Comparison of ENCODE assay signal across 8 cellular contexts in genomic region chr16:70118776-70119175, GRCh38. TPM values are rescaled to one million over a fixed set of nuclear protein-coding genes. Genes with fewer than 3 reads are reported as not detected.
DNase-seq lines count a peak whose midpoint lies in the region; ATAC-seq and TF ChIP-seq lines count a peak whose summit lies in the region.
"Not testable (repeated sequence)": the region's sequence is repeated elsewhere in the genome, so short reads cannot be mapped to it uniquely, and the experiment has no call there.
"Had no signal": no experiment of that assay in that cellular context is flagged by ENCODE, and none has a peak within 500 bp of the region (broad histone marks: within the 10 kb centered on the region; RNA-seq: fewer than 3 reads in every experiment).

No MANE protein-coding gene starts in this region.

- ATAC-seq in CD4-positive, alpha-beta T cell (ENCODE audit: poor library complexity); activated CD8-positive, alpha-beta T cell treated with anti-CD3 and anti-CD28 coated beads for 36 hours; natural killer cell; stimulated activated memory B cell treated with anti-CD40 and anti-IgM and Interleukin-4, amounts not matched to agents 10 μg/mL and 1 μg/mL and 100 μg/mL, for 72 hours: not testable (repeated sequence)

- H3K27me3 ChIP-seq in CD4-positive, alpha-beta T cell (ENCODE audit: control insufficient read depth, insufficient read depth, low read length): not testable (repeated sequence)

- peaks cover 41% of the 10 kb centered on the region for H3K36me3 Mint-ChIP-seq in CD4-positive, alpha-beta T cell (ENCODE audit: low read depth)
- H3K36me3 Mint-ChIP-seq in IgD-negative memory B cell, natural killer cell: not testable (repeated sequence)
- peaks cover 21% of the 10 kb centered on the region for H3K36me3 Mint-ChIP-seq in activated CD8-positive, alpha-beta T cell treated with anti-CD3 and anti-CD28 coated beads for 36 hours (ENCODE audit: low read depth)
- H3K36me3 Mint-ChIP-seq in chondrocyte (ENCODE audit: low read depth): peaks cover 15% of the 10 kb centered on the region
- peaks cover 29% of the 10 kb centered on the region for H3K36me3 Mint-ChIP-seq in stimulated activated memory B cell treated with anti-CD40 and anti-IgM and Interleukin-4, amounts not matched to agents 10 μg/mL and 1 μg/mL and 100 μg/mL, for 72 hours

- H3K9me3 Mint-ChIP-seq in CD4-positive, alpha-beta T cell; IgD-negative memory B cell; activated CD8-positive, alpha-beta T cell treated with anti-CD3 and anti-CD28 coated beads for 36 hours; chondrocyte (ENCODE audit: low read depth); natural killer cell; stimulated activated memory B cell treated with anti-CD40 and anti-IgM and Interleukin-4, amounts not matched to agents 10 μg/mL and 1 μg/mL and 100 μg/mL, for 72 hours: not testable (repeated sequence)

- intact Hi-C loops in CD4-positive, alpha-beta T cell (cut with DNase I, micrococcal nuclease); activated CD8-positive, alpha-beta T cell treated with anti-CD3 and anti-CD28 coated beads for 36 hours (cut with micrococcal nuclease); natural killer cell (cut with micrococcal nuclease): not testable (repeated sequence)

- H3K4me3 Mint-ChIP-seq in CD4-positive, alpha-beta T cell: peak overlapping the region; percentile 39
- H3K4me3 Mint-ChIP-seq in IgD-negative memory B cell: peak overlapping the region in 1 of 4 donors; percentile 72
- not testable (repeated sequence) for H3K4me3 Mint-ChIP-seq in activated CD8-positive, alpha-beta T cell treated with anti-CD3 and anti-CD28 coated beads for 36 hours; chondrocyte (ENCODE audit: unreplicated experiment); natural killer cell; stimulated activated memory B cell treated with anti-CD40 and anti-IgM and Interleukin-4, amounts not matched to agents 10 μg/mL and 1 μg/mL and 100 μg/mL, for 72 hours

- DNase-seq in CD4-positive, alpha-beta T cell; activated CD8-positive, alpha-beta T cell treated with anti-CD3 and anti-CD28 coated beads for 36 hours; chondrocyte (ENCODE audit: low spot score); natural killer cell: not testable (repeated sequence)
- peak; percentile 12 for DNase-seq in left kidney (ENCODE audit: low read depth, low spot score)

- H3K27me3 Mint-ChIP-seq in CD4-positive, alpha-beta T cell; IgD-negative memory B cell; activated CD8-positive, alpha-beta T cell treated with anti-CD3 and anti-CD28 coated beads for 36 hours; chondrocyte (ENCODE audit: low read depth); natural killer cell (ENCODE audit: low read depth in 2 of 2); stimulated activated memory B cell treated with anti-CD40 and anti-IgM and Interleukin-4, amounts not matched to agents 10 μg/mL and 1 μg/mL and 100 μg/mL, for 72 hours: not testable (repeated sequence)

- H3K9me3 ChIP-seq in CD4-positive, alpha-beta T cell (ENCODE audit: control insufficient read depth, low read length): not testable (repeated sequence)

- POLR2A ChIA-PET in CD4-positive, alpha-beta T cell (lab: Charles Lee); activated CD8-positive, alpha-beta T cell treated with anti-CD3 and anti-CD28 coated beads for 36 hours (lab: Charles Lee): not testable (repeated sequence)

- H3K4me1 Mint-ChIP-seq in CD4-positive, alpha-beta T cell (ENCODE audit: low read depth): peaks cover 25% of the 10 kb centered on the region
- peaks cover 12 to 21% (median 19%) of the 10 kb centered on the region in 3 donors for H3K4me1 Mint-ChIP-seq in IgD-negative memory B cell
- peaks cover 29% of the 10 kb centered on the region for H3K4me1 Mint-ChIP-seq in activated CD8-positive, alpha-beta T cell treated with anti-CD3 and anti-CD28 coated beads for 36 hours (ENCODE audit: low read depth)
- H3K4me1 Mint-ChIP-seq in chondrocyte (ENCODE audit: low read depth): peaks cover 30% of the 10 kb centered on the region
- peaks cover 15 to 17% of the 10 kb centered on the region in 2 donors for H3K4me1 Mint-ChIP-seq in natural killer cell
- H3K4me1 Mint-ChIP-seq in stimulated activated memory B cell treated with anti-CD40 and anti-IgM and Interleukin-4, amounts not matched to agents 10 μg/mL and 1 μg/mL and 100 μg/mL, for 72 hours: peaks cover 31% of the 10 kb centered on the region

- not testable (repeated sequence) for H3K27ac ChIP-seq in CD4-positive, alpha-beta T cell (ENCODE audit: low read depth, low read length)

- peak overlapping the region; percentile 52 for H3K27ac Mint-ChIP-seq in CD4-positive, alpha-beta T cell
- H3K27ac Mint-ChIP-seq in IgD-negative memory B cell (peak overlapping the region in 2 of 3 donors; percentile 39 to 81), chondrocyte (ENCODE audit: unreplicated experiment) (peak overlapping the region; percentile 3), natural killer cell (peak overlapping the region; percentile 17 to 22)
- peak overlapping the region; percentile 27 for H3K27ac Mint-ChIP-seq in activated CD8-positive, alpha-beta T cell treated with anti-CD3 and anti-CD28 coated beads for 36 hours
- peak overlapping the region; percentile 25 for H3K27ac Mint-ChIP-seq in stimulated activated memory B cell treated with anti-CD40 and anti-IgM and Interleukin-4, amounts not matched to agents 10 μg/mL and 1 μg/mL and 100 μg/mL, for 72 hours

- not testable (repeated sequence) for TF ChIP-seq CTCF in CD4-positive, alpha-beta T cell (IDR thresholded peaks at IDR 0.05); activated CD8-positive, alpha-beta T cell treated with anti-CD3 and anti-CD28 coated beads for 36 hours (IDR thresholded peaks at IDR 0.05); chondrocyte (IDR thresholded peaks at IDR 0.05); natural killer cell (IDR thresholded peaks at IDR 0.05)

- CTCF ChIA-PET in CD4-positive, alpha-beta T cell (lab: Charles Lee); activated CD8-positive, alpha-beta T cell treated with anti-CD3 and anti-CD28 coated beads for 36 hours (lab: Charles Lee): not testable (repeated sequence)

RNA-seq across cellular contexts. Expression of gene PDPR, which starts 4.6 kb away (rescaled TPM):
- 10 to 100 TPM; 20.6 to 20.8 TPM for total RNA-seq in CD4-positive, alpha-beta T cell
- polyA plus RNA-seq in IgD-negative memory B cell: 9.5 TPM
- total RNA-seq in activated CD8-positive, alpha-beta T cell treated with anti-CD3 and anti-CD28 coated beads for 36 hours: 10 to 100 TPM; 19.5 to 19.7 TPM
- total RNA-seq in chondrocyte (22.8 to 29.2 TPM (median 23.7 TPM) in 3 replicates), natural killer cell (10 to 100 TPM; 50.0 to 73.9 (median 52.0) TPM)

RNA-seq across cellular contexts. Expression of gene CLEC18C, which starts 54.8 kb away (rescaled TPM):
- total RNA-seq in CD4-positive, alpha-beta T cell: not detected
- polyA plus RNA-seq in IgD-negative memory B cell: not detected
- total RNA-seq in activated CD8-positive, alpha-beta T cell treated with anti-CD3 and anti-CD28 coated beads for 36 hours: not detected
- total RNA-seq in chondrocyte (0.34 TPM in 1 of 3 replicates, not detected in the others), natural killer cell (under 1 TPM; 0.29 to 0.88 (median 0.59) TPM)
- total RNA-seq: H1 had no signal

Comparison
In these comparisons a context has a peak if more than half of its experiments do, and no peak if none do; other contexts are left out.
1. H3K27ac Mint-ChIP-seq: peak in every context shown above with its lines; median percentile 60 in IgD-negative memory B cell; 52 in CD4-positive, alpha-beta T cell; 27 in activated CD8-positive, alpha-beta T cell treated with anti-CD3 and anti-CD28 coated beads for 36 hours; 25 in stimulated activated memory B cell treated with anti-CD40 and anti-IgM and Interleukin-4, amounts not matched to agents 10 μg/mL and 1 μg/mL and 100 μg/mL, for 72 hours; 20 in natural killer cell; 3 in chondrocyte.